29 cellular contexts compared by ENCODE assay signal in genomic region chr10:92328999-92329398, GRCh38. TPM values are rescaled to one million over a fixed set of nuclear protein-coding genes. Genes with fewer than 3 reads are reported as not detected.
DNase-seq lines count a peak whose midpoint lies in the region; ATAC-seq, FAIRE-seq and TF ChIP-seq lines count a peak whose summit lies in the region.
"Had no signal": no experiment of that assay in that cellular context is flagged by ENCODE, and none has a peak within 500 bp of the region (broad histone marks: within the 10 kb centered on the region; RNA-seq: fewer than 3 reads in every experiment).

No MANE protein-coding gene starts in this region.

- H3K4me3 ChIP-seq in epithelial cell of esophagus (ENCODE audit: low read length) (no peak overlapping the region), right lobe of liver (no peak overlapping the region)
- H3K4me3 ChIP-seq: adrenal gland, lower lobe of right lung, psoas muscle, vagina had no signal

- H3K27ac ChIP-seq in right lobe of liver = no peak overlapping the region
- H3K27ac ChIP-seq: lower lobe of right lung, psoas muscle, vagina, WERI-Rb-1 had no signal

- peak; percentile 58 to 82 (median 77) for ATAC-seq in right lobe of liver
- ATAC-seq: lower lobe of right lung; stimulated activated memory B cell treated with anti-CD40 and anti-IgM and Interleukin-4, amounts not matched to agents 10 μg/mL and 1 μg/mL and 100 μg/mL, for 72 hours had no signal

- TF ChIP-seq CTCF in epithelial cell of esophagus (IDR thresholded peaks at IDR 0.05; ENCODE audit: insufficient read depth, low read depth, low read length, missing control alignments) = no peak
- TF ChIP-seq CTCF in right lobe of liver (IDR thresholded peaks at IDR 0.05) = no peak
- no peak for TF ChIP-seq CTCF in type B pancreatic cell (conservative IDR thresholded peaks at IDR 0.05)

- H3K27me3 Mint-ChIP-seq in type B pancreatic cell = no peaks in the 10 kb centered on the region
- H3K27me3 Mint-ChIP-seq: CD4-positive, CD25-positive, alpha-beta regulatory T cell; dendritic cell treated with granulocyte-macrophage colony-stimulating factor and Interleukin-4, amounts not matched to agents 40 ng/mL and 50 ng/mL, for 4 days; stimulated activated memory B cell treated with anti-CD40 and anti-IgM and Interleukin-4, amounts not matched to agents 10 μg/mL and 1 μg/mL and 100 μg/mL, for 72 hours had no signal

- no peaks in the 10 kb centered on the region for H3K4me1 Mint-ChIP-seq in type B pancreatic cell (ENCODE audit: unreplicated experiment)

- no peaks in the 10 kb centered on the region for H3K9me3 ChIP-seq in right lobe of liver
- H3K9me3 ChIP-seq: adrenal gland, lower lobe of right lung, psoas muscle, vagina had no signal

- no peaks in the 10 kb centered on the region for H3K27me3 ChIP-seq in right lobe of liver
- H3K27me3 ChIP-seq: adrenal gland, vagina had no signal

- peaks cover 12% of the 10 kb centered on the region for H3K36me3 Mint-ChIP-seq in type B pancreatic cell

- TF ChIP-seq POLR2A in H54 (IDR thresholded peaks at IDR 0.05; ENCODE audit: low read depth, low read length) = no peak
- TF ChIP-seq POLR2A in right lobe of liver (IDR thresholded peaks at IDR 0.05) = no peak

- no peak overlapping the region for H3K27ac Mint-ChIP-seq in type B pancreatic cell
- H3K27ac Mint-ChIP-seq: dendritic cell treated with granulocyte-macrophage colony-stimulating factor and Interleukin-4, amounts not matched to agents 40 ng/mL and 50 ng/mL, for 4 days; stimulated activated memory B cell treated with anti-CD40 and anti-IgM and Interleukin-4, amounts not matched to agents 10 μg/mL and 1 μg/mL and 100 μg/mL, for 72 hours had no signal

- H3K4me3 Mint-ChIP-seq in type B pancreatic cell = no peak overlapping the region
- H3K4me3 Mint-ChIP-seq: CD4-positive, CD25-positive, alpha-beta regulatory T cell; dendritic cell treated with granulocyte-macrophage colony-stimulating factor and Interleukin-4, amounts not matched to agents 40 ng/mL and 50 ng/mL, for 4 days; stimulated activated memory B cell treated with anti-CD40 and anti-IgM and Interleukin-4, amounts not matched to agents 10 μg/mL and 1 μg/mL and 100 μg/mL, for 72 hours had no signal

- FAIRE-seq in H54 (lab: Jason Lieb, UNC) = peak; percentile 71
- FAIRE-seq: endothelial cell of umbilical vein had no signal

- peaks cover 0 to 25% (median 3%) of the 10 kb centered on the region in 4 donors for H3K4me1 ChIP-seq in right lobe of liver

- no peaks in the 10 kb centered on the region for H3K9me3 Mint-ChIP-seq in type B pancreatic cell
- H3K9me3 Mint-ChIP-seq: CD4-positive, CD25-positive, alpha-beta regulatory T cell; dendritic cell treated with granulocyte-macrophage colony-stimulating factor and Interleukin-4, amounts not matched to agents 40 ng/mL and 50 ng/mL, for 4 days; stimulated activated memory B cell treated with anti-CD40 and anti-IgM and Interleukin-4, amounts not matched to agents 10 μg/mL and 1 μg/mL and 100 μg/mL, for 72 hours had no signal

- no peaks in the 10 kb centered on the region for H3K36me3 ChIP-seq in right lobe of liver
- H3K36me3 ChIP-seq: adrenal gland, lower lobe of right lung, vagina had no signal

- intact Hi-C loops in right lobe of liver (cut with DNase I) = no loop called here

- DNase-seq in H54 (ENCODE audit: insufficient read length, low spot score) (no peak), NCI-H460 (ENCODE audit: extremely low read depth, low read depth) (peak; percentile 6), epithelial cell of esophagus (ENCODE audit: low read depth) (peak; percentile 90), right lobe of liver (no peak), foreskin melanocyte (no peak), type B pancreatic cell (ENCODE audit: extremely low spot score, unreplicated experiment) (no peak)
- DNase-seq in activated CD8-positive, alpha-beta memory T cell treated with anti-CD3 and anti-CD28 coated beads, Interleukin-2, amount 50 U/mL, for 4 hours = no peak
- DNase-seq: activated CD4-positive, alpha-beta T cell treated with anti-CD3 and anti-CD28 coated beads, Interleukin-2, amount 50 U/mL, for 48 hours; activated T-cell treated with anti-CD3 and anti-CD28 coated beads for 4 hours; adrenal gland; CD4-positive, CD25-positive, alpha-beta regulatory T cell; foreskin fibroblast; GDM1; H7; hippocampal formation; Kasumi-1; lower lobe of right lung; NCI-H1105; NCI-H2081 treated with DMSO at 0.1 percent for 48 hours; NCI-H510A treated with DMSO at 0.1 percent for 48 hours; psoas muscle; RPMI8226; small intestine; stimulated activated CD4-positive, alpha-beta T cell treated with anti-CD3 and anti-CD28 coated beads, Interleukin-2, amount 100 ng/mL, for 24 hours; WERI-Rb-1 had no signal

RNA-seq across cellular contexts. Expression of gene MARCHF5, which starts 38.0 kb away (rescaled TPM):
- 8.5 and 9.7 TPM in 2 replicates for total RNA-seq in NCI-H460 (2014; rRNA removed; shearing (Covaris generic))
- 12.5 and 15.2 TPM in 2 replicates for polyA plus RNA-seq in NCI-H460 (2014; cell fraction: nucleus; rRNA removed)
- total RNA-seq in right lobe of liver = 10 to 100 TPM; 14.6 to 26.5 (median 23.8) TPM
- total RNA-seq in type B pancreatic cell (ENCODE audit: low replicate concordance) = 57.8 and 59.8 TPM in 2 replicates

RNA-seq across cellular contexts. Expression of gene CPEB3, which starts 38.1 kb away (rescaled TPM):
- total RNA-seq in NCI-H460 (2014; rRNA removed; shearing (Covaris generic)) = 3.4 and 3.5 TPM in 2 replicates
- polyA plus RNA-seq in NCI-H460 (2014; cell fraction: nucleus; rRNA removed) = 1.0 and 1.1 TPM in 2 replicates
- total RNA-seq in right lobe of liver (10 to 100 TPM in 3 of 6 experiments, 1 to 10 TPM in 3; 5.7 to 46.5 (median 8.7) TPM), type B pancreatic cell (ENCODE audit: low replicate concordance) (2.3 and 3.7 TPM in 2 replicates)

Comparison
In these comparisons a context has a peak if more than half of its experiments do, and no peak if none do; other contexts are left out.
1. DNase-seq: peak in NCI-H460 (single experiment) and epithelial cell of esophagus (single experiment); none in H54 (single experiment), right lobe of liver (0 of 3), activated CD8-positive, alpha-beta memory T cell treated with anti-CD3 and anti-CD28 coated beads, Interleukin-2, amount 50 U/mL, for 4 hours (single experiment), foreskin melanocyte (single experiment) and type B pancreatic cell (single experiment).